ENCODE assay signal across 2 cellular contexts in genomic region chr9:112120046-112120373, GRCh38.
TF ChIP-seq lines count a peak whose summit lies in the region.

No MANE protein-coding gene starts in this region.

TF ChIP-seq in HCT116, 20 proteins besides CTCF, POLR2A, EP300 and RAD21:
- TF ChIP-seq MAX (IDR thresholded peaks at IDR 0.05): no peak
- no peak for TF ChIP-seq SP1 (IDR thresholded peaks at IDR 0.05; ENCODE audit: low read depth)
- TF ChIP-seq TCF7L2 (IDR thresholded peaks at IDR 0.05; ENCODE audit: borderline replicate concordance, extremely low read depth, insufficient read depth, insufficient read length): no peak
- no peak for TF ChIP-seq EZH2 (IDR thresholded peaks at IDR 0.05)
- no peak for TF ChIP-seq EGR1 (IDR thresholded peaks at IDR 0.05; ENCODE audit: low read depth)
- TF ChIP-seq CEBPB (IDR thresholded peaks at IDR 0.05; ENCODE audit: low read depth): no peak
- TF ChIP-seq ATF3 (IDR thresholded peaks at IDR 0.05): no peak
- no peak for TF ChIP-seq ZNF274 (IDR thresholded peaks at IDR 0.05; ENCODE audit: low read depth, low read length)
- no peak for TF ChIP-seq FOSL1 (IDR thresholded peaks at IDR 0.05; ENCODE audit: low read depth)
- TF ChIP-seq CBX3 (IDR thresholded peaks at IDR 0.05; ENCODE audit: low read depth): no peak
- TF ChIP-seq YY1 (IDR thresholded peaks at IDR 0.05; ENCODE audit: extremely low read depth, insufficient replicate concordance, low read depth, low read length): no peak

TF ChIP-seq in H1, 55 proteins besides CTCF, POLR2A, EP300 and RAD21:
- no peak for TF ChIP-seq SAP30 (IDR thresholded peaks at IDR 0.05; ENCODE audit: insufficient read depth, insufficient replicate concordance, low read length)
- TF ChIP-seq POU5F1 (IDR thresholded peaks at IDR 0.05; ENCODE audit: low read depth, low read length): no peak
- TF ChIP-seq CBX5 (IDR thresholded peaks at IDR 0.05; ENCODE audit: low read depth, low read length): no peak
- TF ChIP-seq SRF (IDR thresholded peaks at IDR 0.05; ENCODE audit: low read depth, low read length): no peak
- no peak for TF ChIP-seq CTBP2 (IDR thresholded peaks at IDR 0.05; ENCODE audit: borderline replicate concordance, insufficient read depth, insufficient read length, low read length)
- no peak for TF ChIP-seq ATF2 (IDR thresholded peaks at IDR 0.05; ENCODE audit: low read length)
- no peak for TF ChIP-seq FOSL1 (IDR thresholded peaks at IDR 0.05; ENCODE audit: insufficient read depth, low read depth, low read length)
- TF ChIP-seq JUN (IDR thresholded peaks at IDR 0.05; ENCODE audit: low read depth, low read length): no peak
- TF ChIP-seq MAFK (IDR thresholded peaks at IDR 0.05; ENCODE audit: low read depth, low read length): no peak
- no peak for TF ChIP-seq TBP (IDR thresholded peaks at IDR 0.05; ENCODE audit: low read depth, low read length)
- no peak for TF ChIP-seq CHD2 (IDR thresholded peaks at IDR 0.05; ENCODE audit: low read length)
- TF ChIP-seq BACH1 (IDR thresholded peaks at IDR 0.05; ENCODE audit: low read length): no peak
- no peak for TF ChIP-seq YY1 (IDR thresholded peaks at IDR 0.05; ENCODE audit: low read depth, low read length)
